In the genomic region with DNA sequence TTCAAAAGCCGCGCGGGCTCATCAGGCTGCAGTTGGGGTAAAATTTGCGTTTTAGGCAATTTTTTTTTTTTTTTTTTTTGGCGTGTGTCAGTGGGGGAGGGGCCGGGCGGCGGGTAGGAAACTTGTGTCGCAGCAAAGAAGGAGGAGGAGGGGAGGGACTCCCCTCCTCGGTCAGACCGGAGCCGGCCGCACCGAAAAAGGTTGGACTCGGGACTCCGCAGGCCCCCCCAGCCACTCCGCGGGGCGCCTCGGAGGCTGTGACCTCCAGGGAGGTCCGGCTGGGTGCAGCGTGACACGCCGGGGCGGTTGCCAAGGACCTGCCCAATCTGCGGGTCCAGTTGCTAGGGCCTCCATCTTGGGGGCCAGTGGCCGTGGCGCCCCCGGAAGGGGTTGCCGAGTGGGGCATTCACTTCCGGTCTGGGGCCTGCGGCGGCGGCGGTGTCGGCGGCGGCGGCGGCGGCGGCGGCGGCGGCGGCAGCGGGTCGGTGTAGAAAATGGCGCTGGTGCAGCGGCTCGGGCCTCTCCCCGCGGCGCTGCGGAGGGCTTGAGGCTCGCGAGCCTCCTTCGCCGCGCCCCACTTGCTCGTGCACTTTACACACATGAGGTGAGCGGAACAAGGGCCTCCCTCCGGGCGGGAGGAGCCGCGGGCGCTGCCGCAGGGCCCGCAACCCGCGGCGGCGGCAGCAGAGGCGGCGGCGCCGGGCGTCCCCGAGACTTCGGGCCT, we compare ENCODE assay signal across 8 cellular contexts. TPM values are rescaled to one million over a fixed set of nuclear protein-coding genes. Genes with fewer than 3 reads are reported as not detected.
DNase-seq lines count a peak whose midpoint lies in the region; ATAC-seq and TF ChIP-seq lines count a peak whose summit lies in the region.

Gene TNRC6A (plus strand): TSS at position 409 of the 724 bp plus-strand sequence. CDS start 191 bp downstream, at position 600.

- H3K27ac Mint-ChIP-seq in activated T-helper 2 cell treated with anti-CD3 and anti-CD28 coated beads, Interferon-gamma antibody, Interleukin-2, Interleukin-4, amounts not matched to agents 10 μg/mL and 5 μg/mL and 100 μg/mL, durations not matched to agents 14 hours and 24 hours and 36 hours: peak within 1 kb of the TSS; percentile 97
- H3K27ac Mint-ChIP-seq in natural killer cell: peak within 1 kb of the TSS; percentile 89 to 95

- peaks cover 35% of the 10 kb centered on the region for H3K4me1 Mint-ChIP-seq in activated T-helper 2 cell treated with anti-CD3 and anti-CD28 coated beads, Interferon-gamma antibody, Interleukin-2, Interleukin-4, amounts not matched to agents 10 μg/mL and 5 μg/mL and 100 μg/mL, durations not matched to agents 14 hours and 24 hours and 36 hours (ENCODE audit: low read depth)
- H3K4me1 Mint-ChIP-seq in natural killer cell: peaks cover 36 to 44% of the 10 kb centered on the region in 2 donors

- TF ChIP-seq CTCF in natural killer cell (IDR thresholded peaks at IDR 0.05): no peak

- H3K36me3 Mint-ChIP-seq in activated T-helper 2 cell treated with anti-CD3 and anti-CD28 coated beads, Interferon-gamma antibody, Interleukin-2, Interleukin-4, amounts not matched to agents 10 μg/mL and 5 μg/mL and 100 μg/mL, durations not matched to agents 14 hours and 24 hours and 36 hours (ENCODE audit: low read depth): peaks cover 36% of the 10 kb centered on the region
- H3K36me3 Mint-ChIP-seq in natural killer cell: no peaks in the 10 kb centered on the region

- peak within 1 kb of the TSS; percentile 98 for H3K4me3 Mint-ChIP-seq in activated T-helper 2 cell treated with anti-CD3 and anti-CD28 coated beads, Interferon-gamma antibody, Interleukin-2, Interleukin-4, amounts not matched to agents 10 μg/mL and 5 μg/mL and 100 μg/mL, durations not matched to agents 14 hours and 24 hours and 36 hours (ENCODE audit: low read depth)
- peak within 1 kb of the TSS; percentile 94 for H3K4me3 Mint-ChIP-seq in natural killer cell

- ATAC-seq in GM21619 (IDR thresholded peaks at IDR 0.05; ENCODE audit: unreplicated experiment) (peak; percentile 89), natural killer cell (peak; percentile 75 to 87 (median 81))

- intact Hi-C loops in activated T-helper 2 cell treated with anti-CD3 and anti-CD28 coated beads, Interferon-gamma antibody, Interleukin-2, Interleukin-4, amounts not matched to agents 10 μg/mL and 5 μg/mL and 100 μg/mL, durations not matched to agents 14 hours and 24 hours and 36 hours (cut with micrococcal nuclease): loop anchor here (10.0 kb wide), 1 partner anchor 145 kb away; no protein-coding TSS in a partner anchor
- intact Hi-C loops in natural killer cell (cut with micrococcal nuclease): no loop called here

- no peaks in the 10 kb centered on the region for H3K9me3 Mint-ChIP-seq in activated T-helper 2 cell treated with anti-CD3 and anti-CD28 coated beads, Interferon-gamma antibody, Interleukin-2, Interleukin-4, amounts not matched to agents 10 μg/mL and 5 μg/mL and 100 μg/mL, durations not matched to agents 14 hours and 24 hours and 36 hours
- H3K9me3 Mint-ChIP-seq in natural killer cell: no peaks in the 10 kb centered on the region

- DNase-seq in DMS53 treated with DMSO at 0.1 percent for 48 hours (lab: John Stamatoyannopoulos, UW; ENCODE audit: unreplicated experiment) (peak; percentile 45), KBM-7 (peak; percentile 90), RPMI8226 (peak; percentile 94), fibroblast of peridontal ligament (ENCODE audit: extremely low read depth) (peak; percentile 86), natural killer cell (peak; percentile 77)
- peak; percentile 74 for DNase-seq in activated T-helper 2 cell treated with anti-CD3 and anti-CD28 coated beads, Interferon-gamma antibody, Interleukin-2, Interleukin-4, amounts not matched to agents 10 μg/mL and 5 μg/mL and 100 μg/mL, durations not matched to agents 14 hours and 24 hours and 36 hours (ENCODE audit: low spot score)
- peak; percentile 81 for DNase-seq in stimulated activated naive CD4-positive, alpha-beta T cell treated with Interleukin-2 at 50 U/mL for 16 hours (lab: John Stamatoyannopoulos, UW)

- in situ Hi-C loops in KBM-7 (cut with MboI; ENCODE audit: low pct_unique_long_range_greater_than_20kb, low sequenced_read_pairs): no loop called here

- H3K27me3 Mint-ChIP-seq in activated T-helper 2 cell treated with anti-CD3 and anti-CD28 coated beads, Interferon-gamma antibody, Interleukin-2, Interleukin-4, amounts not matched to agents 10 μg/mL and 5 μg/mL and 100 μg/mL, durations not matched to agents 14 hours and 24 hours and 36 hours (ENCODE audit: low read depth): peaks cover 3% of the 10 kb centered on the region
- H3K27me3 Mint-ChIP-seq in natural killer cell (ENCODE audit: low read depth in 2 of 2): peaks cover 0 to 2% of the 10 kb centered on the region in 2 donors

RNA-seq across cellular contexts. Expression of gene TNRC6A, which starts in this region (rescaled TPM):
- 47.3 and 50.3 TPM in 2 replicates for total RNA-seq in activated T-helper 2 cell treated with anti-CD3 and anti-CD28 coated beads, Interferon-gamma antibody, Interleukin-2, Interleukin-4, amounts not matched to agents 10 μg/mL and 5 μg/mL and 100 μg/mL, durations not matched to agents 14 hours and 24 hours and 36 hours
- 10 to 100 TPM; 53.9 to 68.5 (median 66.3) TPM for total RNA-seq in natural killer cell

Comparison
In these comparisons a context has a peak if more than half of its experiments do, and no peak if none do; other contexts are left out.
1. Peak in every context shown above with its lines: DNase-seq and ATAC-seq.